In the genomic region with DNA sequence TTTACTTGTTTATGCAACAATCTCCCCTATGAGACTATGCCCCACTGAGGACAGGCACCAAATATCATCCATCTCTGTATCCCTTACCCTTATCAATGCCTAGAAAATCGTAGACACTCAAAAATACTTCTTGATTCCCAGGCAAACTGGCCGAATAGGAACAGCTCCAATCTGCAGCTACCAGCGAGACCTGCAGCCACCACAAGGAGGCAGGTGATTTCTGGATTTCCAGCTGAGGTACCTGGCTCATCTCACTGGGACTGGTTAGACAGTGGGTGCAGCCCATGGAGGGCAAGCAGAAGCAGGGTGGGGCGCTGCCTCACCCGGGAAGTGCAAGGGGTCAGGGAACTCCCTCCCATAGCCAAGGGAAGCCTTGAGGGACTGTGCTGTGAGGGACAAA, we compare ENCODE assay signal across 9 cellular contexts.
DNase-seq lines count a peak whose midpoint lies in the region; ATAC-seq and TF ChIP-seq lines count a peak whose summit lies in the region.
"Had no signal": no experiment of that assay in that cellular context is flagged by ENCODE, and none has a peak within 500 bp of the region (broad histone marks: within the 10 kb centered on the region; RNA-seq: fewer than 3 reads in every experiment).

No MANE protein-coding gene starts in this region.

- in situ Hi-C loops in astrocyte of the cerebellum (cut with HindIII; ENCODE audit: low sequenced_read_pairs) = no loop called here

- ATAC-seq in HG03457 (IDR thresholded peaks at IDR 0.05; ENCODE audit: unreplicated experiment) (no peak), HG03175 (IDR thresholded peaks at IDR 0.05; ENCODE audit: unreplicated experiment) (no peak), GM18873 (IDR thresholded peaks at IDR 0.05; ENCODE audit: low FRiP score, unreplicated experiment) (no peak), GM21515 (IDR thresholded peaks at IDR 0.05; ENCODE audit: unreplicated experiment) (no peak)

- peak; percentile 30 for TF ChIP-seq CTCF in astrocyte of the cerebellum (IDR thresholded peaks at IDR 0.05; ENCODE audit: low read depth, low read length, missing control alignments)

- no peak overlapping the region for H3K4me3 ChIP-seq in astrocyte of the cerebellum (ENCODE audit: low read depth, low read length)

- peak; percentile 4 for DNase-seq in stimulated activated CD4-positive, alpha-beta T cell treated with anti-CD3 and anti-CD28 coated beads, Interleukin-15, amount 100 ng/mL, for 24 hours
- DNase-seq in stimulated activated CD4-positive, alpha-beta T cell treated with anti-CD3 and anti-CD28 coated beads, Interleukin-4, amount 100 ng/mL, for 1 hour = no peak
- DNase-seq in astrocyte of the cerebellum (ENCODE audit: low read depth) (no peak), islet precursor cell (peak; percentile 55)
- DNase-seq: stimulated activated naive CD4-positive, alpha-beta T cell had no signal

Comparison
In these comparisons a context has a peak if more than half of its experiments do, and no peak if none do; other contexts are left out.
1. DNase-seq: peak in stimulated activated CD4-positive, alpha-beta T cell treated with anti-CD3 and anti-CD28 coated beads, Interleukin-15, amount 100 ng/mL, for 24 hours (single experiment) and islet precursor cell (single experiment); none in stimulated activated CD4-positive, alpha-beta T cell treated with anti-CD3 and anti-CD28 coated beads, Interleukin-4, amount 100 ng/mL, for 1 hour (single experiment) and astrocyte of the cerebellum (single experiment).